In the genomic region with DNA sequence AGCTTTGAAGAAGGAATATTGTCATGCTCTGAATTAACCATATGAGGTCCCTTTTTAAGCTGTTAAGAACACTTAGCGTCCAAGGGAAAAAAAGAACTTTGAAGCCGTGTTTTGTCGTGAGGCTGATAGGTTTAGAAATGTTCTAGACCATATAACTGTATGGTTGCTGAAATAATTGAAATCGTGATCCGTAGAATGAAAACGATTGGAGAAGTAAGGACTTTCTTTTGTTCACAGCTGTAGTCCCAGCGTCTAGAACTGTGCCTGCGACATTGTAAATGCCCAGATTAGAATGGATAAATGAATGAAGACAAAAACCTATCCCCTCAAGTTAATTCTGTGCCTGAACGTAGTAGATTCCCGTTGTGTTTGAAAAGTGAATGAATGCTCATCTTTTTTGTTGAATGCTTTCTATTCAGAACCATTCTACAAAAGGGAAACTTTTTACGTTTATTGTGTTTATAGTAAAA, we compare ENCODE assay signal across 8 cellular contexts. TPM values are rescaled to one million over a fixed set of nuclear protein-coding genes. Genes with fewer than 3 reads are reported as not detected.
A peak's percentile ranks its signal among the peaks of the same experiment; 100 is the strongest.
DNase-seq lines count a peak whose midpoint lies in the region; ATAC-seq and TF ChIP-seq lines count a peak whose summit lies in the region.

No MANE protein-coding gene starts in this region.

- DNase-seq in AG04449 (ENCODE audit: low read depth, low spot score): no peak
- DNase-seq in body of pancreas: no peak
- no peak for DNase-seq in NCI-H2171 treated with DMSO at 0.1 percent for 48 hours (lab: John Stamatoyannopoulos, UW)
- no peak for DNase-seq in activated gamma-delta T cell treated with Interleukin-2 at 50 U/mL for 16 hours
- DNase-seq in NCI-H510A (lab: John Stamatoyannopoulos, UW): no peak

- POLR2A ChIA-PET in AG04449 (lab: Yijun Ruan, JAX): no interaction called here

- peaks cover 33% of the 10 kb centered on the region; the same call in 1 of the 2 replicates for H3K27me3 ChIP-seq in HUES6 (ENCODE audit: control insufficient read depth, insufficient read depth, low read length)
- no peaks in the 10 kb centered on the region for H3K27me3 ChIP-seq in body of pancreas
- no peaks in the 10 kb centered on the region for H3K27me3 ChIP-seq in mononuclear cell (ENCODE audit: insufficient read depth, low read length)

- H3K9me3 ChIP-seq in HUES6 (ENCODE audit: control insufficient read depth, insufficient read depth, low read depth, low read length) (no peaks in the 10 kb centered on the region), body of pancreas (no peaks in the 10 kb centered on the region), mononuclear cell (ENCODE audit: low read depth, low read length) (no peaks in the 10 kb centered on the region)

- H3K36me3 ChIP-seq in HUES6 (ENCODE audit: control insufficient read depth, insufficient read depth, low read length) (peaks cover 4% of the 10 kb centered on the region; the same call in 1 of the 2 replicates), body of pancreas (replicated peaks in 1 of 2; ENCODE audit: insufficient read depth in 1 of 2, low read depth in 2 of 2) (no peaks in the 10 kb centered on the region)

- intact Hi-C loops in body of pancreas (cut with DNase I): no loop called here

- H3K27ac ChIP-seq in HUES6 (ENCODE audit: low read depth, low read length) (no peak overlapping the region), body of pancreas (peak overlapping the region; percentile 94 to 99 (median 96))

- H3K4me3 ChIP-seq in AG04449 (ENCODE audit: low read depth, low read length) (peak overlapping the region; percentile 88), HUES6 (ENCODE audit: low read depth, low read length) (peak overlapping the region; percentile 97), body of pancreas (peak overlapping the region; percentile 62 to 89), mononuclear cell (ENCODE audit: low read length) (peak overlapping the region; percentile 99)

- CTCF ChIA-PET in AG04449 (lab: Yijun Ruan, JAX): interaction anchor here (1.3 to 1.4 kb wide), 2 partner anchors 11 to 40 kb away, joined by 5 read pairs; no protein-coding TSS in a partner anchor

- H3K9ac ChIP-seq in HUES6 (ENCODE audit: low read length): peak overlapping the region; percentile 97

- no peak for TF ChIP-seq POLR2A in body of pancreas (IDR thresholded peaks at IDR 0.05)

- 1 to 2% methylated on average over 11 of the region's 11 CpGs for WGBS in body of pancreas, 2 donors

- TF ChIP-seq CTCF in AG04449 (IDR thresholded peaks at IDR 0.05; ENCODE audit: insufficient read depth, low read length, missing control alignments): no peak
- TF ChIP-seq CTCF in body of pancreas (IDR thresholded peaks at IDR 0.05): no peak

- H3K4me1 ChIP-seq in HUES6 (ENCODE audit: control insufficient read depth, insufficient read depth, low read length) (peaks cover 14% of the 10 kb centered on the region), body of pancreas (peaks cover 28% of the 10 kb centered on the region), mononuclear cell (ENCODE audit: insufficient read depth, low read length) (peaks cover 51% of the 10 kb centered on the region)

- ATAC-seq in body of pancreas (no peak), HG03045 (IDR thresholded peaks at IDR 0.05; ENCODE audit: unreplicated experiment) (no peak)

RNA-seq across cellular contexts. Expression of a gene that starts 1.6 kb away (rescaled TPM):
- 100 to 1,000 TPM in 1 of 2 donors, 10 to 100 TPM in 1; 56.0 to 100 TPM for total RNA-seq in body of pancreas
- total RNA-seq in mononuclear cell: 957 TPM
